Comparison of ENCODE assay signal across 1 cellular context in the genomic region with DNA sequence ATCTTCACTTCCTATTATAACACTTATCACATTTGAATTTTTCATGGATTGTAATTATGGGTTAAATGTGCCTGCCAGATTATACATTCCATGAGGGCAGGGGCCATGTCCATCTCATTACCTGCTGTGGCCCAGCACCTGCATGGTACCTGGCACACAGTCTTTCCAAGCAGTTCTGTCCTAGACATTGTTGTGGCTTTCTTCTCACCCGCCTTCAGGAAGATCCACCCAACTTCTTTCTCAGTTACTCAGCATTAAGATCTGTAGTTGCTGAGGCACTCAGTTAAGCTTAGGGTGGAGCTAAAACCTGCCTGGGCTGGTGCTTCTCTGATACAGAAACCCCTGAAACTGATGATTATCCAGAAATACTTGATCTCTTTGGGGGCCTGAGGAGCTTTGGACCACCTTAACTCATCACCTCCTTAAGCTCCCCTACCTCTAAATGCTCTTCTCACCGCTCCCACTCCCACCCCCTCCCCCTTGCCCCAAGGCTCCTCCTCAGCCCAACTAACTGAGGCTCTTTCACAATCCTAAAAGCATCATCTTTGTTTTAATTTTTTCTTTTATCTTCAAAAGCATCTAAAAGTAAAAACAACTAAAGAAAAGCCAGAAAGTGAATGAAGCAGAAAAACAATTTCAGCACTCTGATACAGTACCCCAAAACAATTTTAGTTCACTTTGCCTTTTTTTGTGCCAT.
TF ChIP-seq lines count a peak whose summit lies in the region.

No MANE protein-coding gene starts in this region.

TF ChIP-seq in SK-N-SH, 30 proteins besides CTCF, POLR2A, EP300 and RAD21 (continued from another document):
- TF ChIP-seq, protein P1, sequence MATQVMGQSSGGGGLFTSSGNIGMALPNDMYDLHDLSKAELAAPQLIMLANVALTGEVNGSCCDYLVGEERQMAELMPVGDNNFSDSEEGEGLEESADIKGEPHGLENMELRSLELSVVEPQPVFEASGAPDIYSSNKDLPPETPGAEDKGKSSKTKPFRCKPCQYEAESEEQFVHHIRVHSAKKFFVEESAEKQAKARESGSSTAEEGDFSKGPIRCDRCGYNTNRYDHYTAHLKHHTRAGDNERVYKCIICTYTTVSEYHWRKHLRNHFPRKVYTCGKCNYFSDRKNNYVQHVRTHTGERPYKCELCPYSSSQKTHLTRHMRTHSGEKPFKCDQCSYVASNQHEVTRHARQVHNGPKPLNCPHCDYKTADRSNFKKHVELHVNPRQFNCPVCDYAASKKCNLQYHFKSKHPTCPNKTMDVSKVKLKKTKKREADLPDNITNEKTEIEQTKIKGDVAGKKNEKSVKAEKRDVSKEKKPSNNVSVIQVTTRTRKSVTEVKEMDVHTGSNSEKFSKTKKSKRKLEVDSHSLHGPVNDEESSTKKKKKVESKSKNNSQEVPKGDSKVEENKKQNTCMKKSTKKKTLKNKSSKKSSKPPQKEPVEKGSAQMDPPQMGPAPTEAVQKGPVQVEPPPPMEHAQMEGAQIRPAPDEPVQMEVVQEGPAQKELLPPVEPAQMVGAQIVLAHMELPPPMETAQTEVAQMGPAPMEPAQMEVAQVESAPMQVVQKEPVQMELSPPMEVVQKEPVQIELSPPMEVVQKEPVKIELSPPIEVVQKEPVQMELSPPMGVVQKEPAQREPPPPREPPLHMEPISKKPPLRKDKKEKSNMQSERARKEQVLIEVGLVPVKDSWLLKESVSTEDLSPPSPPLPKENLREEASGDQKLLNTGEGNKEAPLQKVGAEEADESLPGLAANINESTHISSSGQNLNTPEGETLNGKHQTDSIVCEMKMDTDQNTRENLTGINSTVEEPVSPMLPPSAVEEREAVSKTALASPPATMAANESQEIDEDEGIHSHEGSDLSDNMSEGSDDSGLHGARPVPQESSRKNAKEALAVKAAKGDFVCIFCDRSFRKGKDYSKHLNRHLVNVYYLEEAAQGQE (IDR thresholded peaks at IDR 0.05; ENCODE audit: low read depth, low read length) = no peak
- no peak for TF ChIP-seq RXRA (IDR thresholded peaks at IDR 0.05; ENCODE audit: borderline replicate concordance, low read depth)
- TF ChIP-seq RFX5 (IDR thresholded peaks at IDR 0.05; ENCODE audit: low read length) = no peak
- TF ChIP-seq EZH2phosphoT487 (IDR thresholded peaks at IDR 0.05; ENCODE audit: borderline replicate concordance, low read depth) = no peak
- TF ChIP-seq, protein P2, sequence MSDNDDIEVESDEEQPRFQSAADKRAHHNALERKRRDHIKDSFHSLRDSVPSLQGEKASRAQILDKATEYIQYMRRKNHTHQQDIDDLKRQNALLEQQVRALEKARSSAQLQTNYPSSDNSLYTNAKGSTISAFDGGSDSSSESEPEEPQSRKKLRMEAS (IDR thresholded peaks at IDR 0.05; ENCODE audit: low read depth) = no peak
- no peak for TF ChIP-seq NRF1 (IDR thresholded peaks at IDR 0.05; ENCODE audit: low read depth, low read length)
- no peak for TF ChIP-seq JUND (IDR thresholded peaks at IDR 0.05)
- TF ChIP-seq GABPA (IDR thresholded peaks at IDR 0.05; ENCODE audit: low read depth) = no peak
- TF ChIP-seq YY1 (IDR thresholded peaks at IDR 0.05; ENCODE audit: low read depth) = no peak
- TF ChIP-seq TCF12 (IDR thresholded peaks at IDR 0.05) = no peak
- TF ChIP-seq, protein P3, sequence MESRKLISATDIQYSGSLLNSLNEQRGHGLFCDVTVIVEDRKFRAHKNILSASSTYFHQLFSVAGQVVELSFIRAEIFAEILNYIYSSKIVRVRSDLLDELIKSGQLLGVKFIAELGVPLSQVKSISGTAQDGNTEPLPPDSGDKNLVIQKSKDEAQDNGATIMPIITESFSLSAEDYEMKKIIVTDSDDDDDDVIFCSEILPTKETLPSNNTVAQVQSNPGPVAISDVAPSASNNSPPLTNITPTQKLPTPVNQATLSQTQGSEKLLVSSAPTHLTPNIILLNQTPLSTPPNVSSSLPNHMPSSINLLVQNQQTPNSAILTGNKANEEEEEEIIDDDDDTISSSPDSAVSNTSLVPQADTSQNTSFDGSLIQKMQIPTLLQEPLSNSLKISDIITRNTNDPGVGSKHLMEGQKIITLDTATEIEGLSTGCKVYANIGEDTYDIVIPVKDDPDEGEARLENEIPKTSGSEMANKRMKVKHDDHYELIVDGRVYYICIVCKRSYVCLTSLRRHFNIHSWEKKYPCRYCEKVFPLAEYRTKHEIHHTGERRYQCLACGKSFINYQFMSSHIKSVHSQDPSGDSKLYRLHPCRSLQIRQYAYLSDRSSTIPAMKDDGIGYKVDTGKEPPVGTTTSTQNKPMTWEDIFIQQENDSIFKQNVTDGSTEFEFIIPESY (IDR thresholded peaks at IDR 0.05; ENCODE audit: borderline replicate concordance, low read depth) = no peak
- no peak for TF ChIP-seq RCOR1 (IDR thresholded peaks at IDR 0.05; ENCODE audit: low read length)
- TF ChIP-seq, protein P4, sequence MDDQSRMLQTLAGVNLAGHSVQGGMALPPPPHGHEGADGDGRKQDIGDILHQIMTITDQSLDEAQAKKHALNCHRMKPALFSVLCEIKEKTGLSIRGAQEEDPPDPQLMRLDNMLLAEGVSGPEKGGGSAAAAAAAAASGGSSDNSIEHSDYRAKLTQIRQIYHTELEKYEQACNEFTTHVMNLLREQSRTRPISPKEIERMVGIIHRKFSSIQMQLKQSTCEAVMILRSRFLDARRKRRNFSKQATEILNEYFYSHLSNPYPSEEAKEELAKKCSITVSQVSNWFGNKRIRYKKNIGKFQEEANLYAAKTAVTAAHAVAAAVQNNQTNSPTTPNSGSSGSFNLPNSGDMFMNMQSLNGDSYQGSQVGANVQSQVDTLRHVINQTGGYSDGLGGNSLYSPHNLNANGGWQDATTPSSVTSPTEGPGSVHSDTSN (IDR thresholded peaks at IDR 0.05) = no peak
- TF ChIP-seq CHD2 (IDR thresholded peaks at IDR 0.05; ENCODE audit: low read length, partially characterized antibody) = no peak
- TF ChIP-seq TAF1 (IDR thresholded peaks at IDR 0.05; ENCODE audit: borderline replicate concordance, low read depth, low read length) = no peak
- TF ChIP-seq ELF1 (IDR thresholded peaks at IDR 0.05) = no peak
- TF ChIP-seq MEF2A (IDR thresholded peaks at IDR 0.05; ENCODE audit: borderline replicate concordance, low read depth) = no peak
